ENCODE assay signal across 8 cellular contexts in genomic region chr10:132408367-132408781, GRCh38. TPM values are rescaled to one million over a fixed set of nuclear protein-coding genes. Genes with fewer than 3 reads are reported as not detected.
DNase-seq lines count a peak whose midpoint lies in the region; ATAC-seq and TF ChIP-seq lines count a peak whose summit lies in the region.

No MANE protein-coding gene starts in this region.

- ATAC-seq in activated T-cell treated with anti-CD3 and anti-CD28 coated beads, Interleukin-2, amount 50 U/mL, for 72 hours (replicated peaks in 1 of 2): peak; percentile 47 to 48
- no peak for ATAC-seq in GM18858 (IDR thresholded peaks at IDR 0.05; ENCODE audit: unreplicated experiment)
- ATAC-seq in HG02973 (IDR thresholded peaks at IDR 0.05; ENCODE audit: unreplicated experiment): no peak

- H3K27me3 ChIP-seq in endodermal cell (ENCODE audit: control insufficient read depth, insufficient read depth, low read length, poor library complexity, severe bottlenecking): no peaks in the 10 kb centered on the region
- H3K27me3 ChIP-seq in mucosa of stomach (ENCODE audit: control insufficient read depth, insufficient read depth, low read length): no peaks in the 10 kb centered on the region

- H3K9me3 Mint-ChIP-seq in activated T-cell treated with anti-CD3 and anti-CD28 coated beads, Interleukin-2, amount 50 U/mL, for 72 hours: no peaks in the 10 kb centered on the region
- no peaks in the 10 kb centered on the region for H3K9me3 Mint-ChIP-seq in endodermal cell

- H3K4me1 Mint-ChIP-seq in activated T-cell treated with anti-CD3 and anti-CD28 coated beads, Interleukin-2, amount 50 U/mL, for 72 hours (ENCODE audit: low read depth): peaks cover 8% of the 10 kb centered on the region
- H3K4me1 Mint-ChIP-seq in endodermal cell: peaks cover 25% of the 10 kb centered on the region

- peak overlapping the region; percentile 36 to 63 for H3K4me3 Mint-ChIP-seq in activated T-cell treated with anti-CD3 and anti-CD28 coated beads, Interleukin-2, amount 50 U/mL, for 72 hours
- H3K4me3 Mint-ChIP-seq in endodermal cell: peak overlapping the region; percentile 40

- no peak overlapping the region for H3K9ac ChIP-seq in endodermal cell (ENCODE audit: extremely low read depth, low read length, poor library complexity, severe bottlenecking)
- H3K9ac ChIP-seq in mucosa of stomach (ENCODE audit: low read length): peak overlapping the region; percentile 84

- H3K27me3 Mint-ChIP-seq in activated T-cell treated with anti-CD3 and anti-CD28 coated beads, Interleukin-2, amount 50 U/mL, for 72 hours (ENCODE audit: low read depth): no peaks in the 10 kb centered on the region
- no peaks in the 10 kb centered on the region for H3K27me3 Mint-ChIP-seq in endodermal cell (ENCODE audit: insufficient read depth)

- H3K9me3 ChIP-seq in endodermal cell (ENCODE audit: control insufficient read depth, low read length) (no peaks in the 10 kb centered on the region), mucosa of stomach (ENCODE audit: control insufficient read depth, low read length) (no peaks in the 10 kb centered on the region)

- H3K4me1 ChIP-seq in endodermal cell (ENCODE audit: control insufficient read depth, insufficient read depth, low read length) (no peaks in the 10 kb centered on the region), mucosa of stomach (ENCODE audit: control insufficient read depth, insufficient read depth, low read length) (peaks cover 88% of the 10 kb centered on the region), urinary bladder (ENCODE audit: insufficient read depth) (no peaks in the 10 kb centered on the region)

- H3K27ac ChIP-seq in endodermal cell (ENCODE audit: low read depth, low read length) (no peak overlapping the region), urinary bladder (ENCODE audit: low read depth) (peak overlapping the region; percentile 88)

- H3K36me3 ChIP-seq in endodermal cell (ENCODE audit: control insufficient read depth, insufficient read depth, low read length) (no peaks in the 10 kb centered on the region), mucosa of stomach (ENCODE audit: control insufficient read depth, insufficient read depth, low read length) (peaks cover 18% of the 10 kb centered on the region), urinary bladder (ENCODE audit: insufficient read depth) (peaks cover 5% of the 10 kb centered on the region)

- no peak overlapping the region for H3K4me3 ChIP-seq in endodermal cell (ENCODE audit: low read length)
- H3K4me3 ChIP-seq in mucosa of stomach (ENCODE audit: low read length): peak overlapping the region; percentile 37
- no peak overlapping the region for H3K4me3 ChIP-seq in urinary bladder (ENCODE audit: low read depth, low read length)

- no peak overlapping the region for H3K27ac Mint-ChIP-seq in activated T-cell treated with anti-CD3 and anti-CD28 coated beads, Interleukin-2, amount 50 U/mL, for 72 hours
- H3K27ac Mint-ChIP-seq in endodermal cell: peak overlapping the region; percentile 97

- WGBS in endodermal cell (ENCODE audit: insufficient coverage in 1 of 2, insufficient read length in 1 of 2), 2 experiments: 87 to 88% methylated on average over 7 to 20 of the region's 20 CpGs
- 32% methylated on average over 20 of the region's 20 CpGs for whole genome bisulfite sequencing in urinary bladder

- no peak for TF ChIP-seq CTCF in endodermal cell (conservative IDR thresholded peaks at IDR 0.05)

- peak in 1 of 2 donors; percentile 18 for DNase-seq in activated T-cell treated with anti-CD3 and anti-CD28 coated beads, Interleukin-2, amount 50 U/mL, for 72 hours
- DNase-seq in activated T-cell treated with anti-CD3 and anti-CD28 coated beads, Interleukin-2, amount 50 U/mL, for 1 hour: no peak
- peak; percentile 78 for DNase-seq in endodermal cell
- DNase-seq in NCI-H1436 (lab: John Stamatoyannopoulos, UW): no peak

- H3K36me3 Mint-ChIP-seq in activated T-cell treated with anti-CD3 and anti-CD28 coated beads, Interleukin-2, amount 50 U/mL, for 72 hours (ENCODE audit: insufficient read depth in 2 of 2): no peaks in the 10 kb centered on the region
- peaks cover 7% of the 10 kb centered on the region for H3K36me3 Mint-ChIP-seq in endodermal cell (ENCODE audit: low read depth)

RNA-seq across cellular contexts. Expression of gene PWWP2B, which starts 11.4 kb away (rescaled TPM):
- 1 to 10 TPM; 3.1 to 5.2 TPM for total RNA-seq in activated T-cell treated with anti-CD3 and anti-CD28 coated beads, Interleukin-2, amount 50 U/mL, for 72 hours
- total RNA-seq in endodermal cell: 10 to 100 TPM; 11.4 to 13.9 TPM
- 7.5 TPM for polyA plus RNA-seq in endodermal cell (2013, experiment 1 of 2)
- 6.7 TPM for polyA plus RNA-seq in endodermal cell (2013, experiment 2 of 2)
- 6.8 TPM for total RNA-seq in urinary bladder
- 16.6 TPM for polyA plus RNA-seq in urinary bladder

Comparison
In these comparisons a context has a peak if more than half of its experiments do, and no peak if none do; other contexts are left out.
1. ATAC-seq: peak in activated T-cell treated with anti-CD3 and anti-CD28 coated beads, Interleukin-2, amount 50 U/mL, for 72 hours (2 of 2); none in GM18858 (single experiment) and HG02973 (single experiment).